In the genomic region with DNA sequence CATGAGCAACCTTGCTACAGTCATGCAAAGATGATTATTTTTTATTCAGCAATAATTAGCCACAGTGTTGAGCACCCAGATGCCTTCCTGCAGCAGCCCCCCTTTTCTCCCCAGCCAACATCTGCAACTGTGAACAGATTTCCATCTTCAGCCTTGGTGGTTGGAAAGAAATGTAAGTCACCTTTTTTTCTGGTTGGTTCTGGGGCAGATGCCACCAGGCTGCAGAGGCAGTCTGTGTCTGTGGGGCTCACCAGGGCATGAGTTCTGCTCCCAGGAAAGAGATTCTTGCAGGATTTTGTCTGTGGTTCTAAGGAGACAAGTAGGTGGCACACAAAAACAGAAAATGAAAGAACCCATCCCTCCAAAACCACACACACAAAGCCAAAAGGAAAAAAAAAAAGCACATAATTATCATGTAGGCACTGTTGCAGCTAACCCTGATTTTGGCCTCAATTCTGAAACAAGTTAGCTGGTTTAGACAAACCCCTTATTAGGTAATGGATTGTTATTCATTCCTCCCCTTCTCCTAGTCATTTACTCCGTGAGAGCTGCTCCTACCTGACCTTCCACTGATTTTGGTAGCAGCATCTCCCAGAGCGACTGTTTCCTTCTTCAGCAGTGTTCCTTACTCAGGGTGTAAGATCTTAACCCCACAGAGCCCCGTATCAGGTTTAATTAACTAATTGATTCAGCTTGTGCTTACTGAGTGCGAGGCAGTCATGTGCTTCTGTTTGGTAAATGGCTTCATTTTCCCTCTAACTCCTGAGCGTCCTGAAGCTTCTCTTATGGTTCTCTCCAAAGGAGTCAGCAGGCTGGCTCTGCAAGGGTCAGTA, we compare ENCODE assay signal across 9 cellular contexts. TPM values are rescaled to one million over a fixed set of nuclear protein-coding genes. Genes with fewer than 3 reads are reported as not detected.
A peak's percentile ranks its signal among the peaks of the same experiment; 100 is the strongest.
DNase-seq lines count a peak whose midpoint lies in the region; ATAC-seq, FAIRE-seq and TF ChIP-seq lines count a peak whose summit lies in the region.
"Had no signal": no experiment of that assay in that cellular context is flagged by ENCODE, and none has a peak within 500 bp of the region (broad histone marks: within the 10 kb centered on the region; RNA-seq: fewer than 3 reads in every experiment).

No MANE protein-coding gene starts in this region.

- no peaks in the 10 kb centered on the region for H3K27me3 Mint-ChIP-seq in activated naive CD4-positive, alpha-beta T cell treated with anti-CD3 and anti-CD28 coated beads, Interleukin-2, amount 10 ng/mL, durations not matched to agents 7 days and 5 days
- H3K27me3 Mint-ChIP-seq in activated T-helper 17 cell treated with anti-CD3 and anti-CD28 coated beads, Interleukin-2, amount 50 U/mL, for 72 hours, result no peaks in the 10 kb centered on the region
- H3K27me3 Mint-ChIP-seq: T-cell had no signal

- H3K27me3 ChIP-seq in upper lobe of left lung, result no peaks in the 10 kb centered on the region

- CTCF ChIA-PET in activated naive CD4-positive, alpha-beta T cell treated with anti-CD3 and anti-CD28 coated beads, Interleukin-2, amount 10 ng/mL, durations not matched to agents 7 days and 5 days (lab: Charles Lee), result interaction anchor here (0.7 to 2.8 kb wide), 8 partner anchors 12 to 202 kb away, joined by 3 to 10 read pairs (median 3); no protein-coding TSS in a partner anchor

- ATAC-seq in activated T-helper 17 cell treated with anti-CD3 and anti-CD28 coated beads, Interleukin-2, amount 50 U/mL, for 72 hours (replicated peaks), result peak; percentile 35
- ATAC-seq in upper lobe of left lung (ENCODE audit: low FRiP score in 2 of 2) (no peak), GM21825 (IDR thresholded peaks at IDR 0.05; ENCODE audit: unreplicated experiment) (no peak)

- no peak for FAIRE-seq in GM12891 (lab: Jason Lieb, UNC)

- peak overlapping the region; percentile 72 to 83 (median 82) for H3K27ac ChIP-seq in upper lobe of left lung

- H3K36me3 Mint-ChIP-seq in activated naive CD4-positive, alpha-beta T cell treated with anti-CD3 and anti-CD28 coated beads, Interleukin-2, amount 10 ng/mL, durations not matched to agents 7 days and 5 days, result no peaks in the 10 kb centered on the region
- H3K36me3 Mint-ChIP-seq in activated T-helper 17 cell treated with anti-CD3 and anti-CD28 coated beads, Interleukin-2, amount 50 U/mL, for 72 hours (ENCODE audit: low read depth), result peaks cover 19% of the 10 kb centered on the region

- WGBS in upper lobe of left lung, 2 donors, result 74 to 83% methylated on average over 5 of the region's 5 CpGs

- H3K4me1 Mint-ChIP-seq in activated naive CD4-positive, alpha-beta T cell treated with anti-CD3 and anti-CD28 coated beads, Interleukin-2, amount 10 ng/mL, durations not matched to agents 7 days and 5 days, result peaks cover 68% of the 10 kb centered on the region
- H3K4me1 Mint-ChIP-seq in activated T-helper 17 cell treated with anti-CD3 and anti-CD28 coated beads, Interleukin-2, amount 50 U/mL, for 72 hours, result peaks cover 52% of the 10 kb centered on the region

- no peaks in the 10 kb centered on the region for H3K9me3 Mint-ChIP-seq in activated naive CD4-positive, alpha-beta T cell treated with anti-CD3 and anti-CD28 coated beads, Interleukin-2, amount 10 ng/mL, durations not matched to agents 7 days and 5 days
- no peaks in the 10 kb centered on the region for H3K9me3 Mint-ChIP-seq in activated T-helper 17 cell treated with anti-CD3 and anti-CD28 coated beads, Interleukin-2, amount 50 U/mL, for 72 hours
- H3K9me3 Mint-ChIP-seq: T-cell had no signal

- no peaks in the 10 kb centered on the region for H3K9me3 ChIP-seq in upper lobe of left lung

- DNase-seq in activated naive CD4-positive, alpha-beta T cell treated with anti-CD3 and anti-CD28 coated beads, Interleukin-2, amount 10 ng/mL, durations not matched to agents 7 days and 5 days, result no peak
- DNase-seq in activated naive CD4-positive, alpha-beta T cell treated with Interleukin-2 at 50 U/mL for 16 hours, result no peak
- peak; percentile 36 for DNase-seq in left kidney (ENCODE audit: low read depth, low spot score)
- DNase-seq in upper lobe of left lung, result no peak
- DNase-seq in nucleus accumbens (lab: John Stamatoyannopoulos, UW), result no peak
- DNase-seq in GM12891 (ENCODE audit: insufficient read length, low spot score), result no peak
- DNase-seq: T-cell had no signal

- peaks cover 42 to 56% (median 45%) of the 10 kb centered on the region in 4 donors for H3K4me1 ChIP-seq in upper lobe of left lung

- no peak overlapping the region for H3K4me3 ChIP-seq in upper lobe of left lung

- H3K27ac Mint-ChIP-seq in activated naive CD4-positive, alpha-beta T cell treated with anti-CD3 and anti-CD28 coated beads, Interleukin-2, amount 10 ng/mL, durations not matched to agents 7 days and 5 days, result peak overlapping the region; percentile 60
- H3K27ac Mint-ChIP-seq in activated T-helper 17 cell treated with anti-CD3 and anti-CD28 coated beads, Interleukin-2, amount 50 U/mL, for 72 hours, result peak overlapping the region; percentile 80

- H3K4me3 Mint-ChIP-seq in activated naive CD4-positive, alpha-beta T cell treated with anti-CD3 and anti-CD28 coated beads, Interleukin-2, amount 10 ng/mL, durations not matched to agents 7 days and 5 days, result no peak overlapping the region
- peak overlapping the region; percentile 88 for H3K4me3 Mint-ChIP-seq in activated T-helper 17 cell treated with anti-CD3 and anti-CD28 coated beads, Interleukin-2, amount 50 U/mL, for 72 hours

- TF ChIP-seq POLR2A in upper lobe of left lung (IDR thresholded peaks at IDR 0.05) (no peak), GM12891 (IDR thresholded peaks at IDR 0.05; ENCODE audit: low read depth, low read length) (no peak)

- no peaks in the 10 kb centered on the region for H3K36me3 ChIP-seq in upper lobe of left lung

- no peak for TF ChIP-seq EP300 in upper lobe of left lung (IDR thresholded peaks at IDR 0.05)

- TF ChIP-seq CTCF in upper lobe of left lung (IDR thresholded peaks at IDR 0.05), result no peak

TF ChIP-seq in GM12891, 5 proteins besides CTCF, POLR2A, EP300 and RAD21:
- TF ChIP-seq TAF1 (IDR thresholded peaks at IDR 0.05; ENCODE audit: low read depth, low read length) (no peak), POU2F2 (IDR thresholded peaks at IDR 0.05; ENCODE audit: low read depth, low read length) (no peak), SPI1 (IDR thresholded peaks at IDR 0.05; ENCODE audit: low read depth, low read length) (no peak), PAX5 (IDR thresholded peaks at IDR 0.05; ENCODE audit: insufficient read depth, low read length, severe bottlenecking) (no peak), POLR2AphosphoS5 (IDR thresholded peaks at IDR 0.05; ENCODE audit: low read depth, low read length) (no peak)
TF ChIP-seq in GM12891: peak in this region for 0.

RNA-seq across cellular contexts. Expression of gene GALNT2, which starts 36.5 kb away (rescaled TPM):
- total RNA-seq in activated T-helper 17 cell treated with anti-CD3 and anti-CD28 coated beads, Interleukin-2, amount 50 U/mL, for 72 hours, result 10 to 100 TPM; 49.7 to 53.6 TPM
- total RNA-seq in upper lobe of left lung, result 10 to 100 TPM; 51.3 to 62.3 (median 56.2) TPM
- 18.6 TPM for polyA plus RNA-seq in GM12891 (2012; ENCODE audit: low read depth, missing spikeins)
